ENCODE assay signal across 1 cellular context in genomic region chr19:6476155-6476895, GRCh38.
TF ChIP-seq lines count a peak whose summit lies in the region.

No MANE protein-coding gene starts in this region.

TF ChIP-seq in HepG2, 621 proteins besides CTCF, POLR2A, EP300 and RAD21 (continued from another document and continues in another):
- TF ChIP-seq ZNF768 (CRISPR knock-in tag; IDR thresholded peaks at IDR 0.05) (no peak), PLRG1 (conservative IDR thresholded peaks at IDR 0.05) (no peak), SP4 (CRISPR knock-in tag; IDR thresholded peaks at IDR 0.05) (peak; percentile 88), ZSCAN21 (CRISPR knock-in tag; IDR thresholded peaks at IDR 0.05; ENCODE audit: borderline replicate concordance) (no peak), PAF1 (CRISPR knock-in tag; IDR thresholded peaks at IDR 0.05) (no peak), ELF1 (CRISPR knock-in tag; IDR thresholded peaks at IDR 0.05) (peak; percentile 39; the same call in 1 of the 2 replicates), BCL6 (CRISPR knock-in tag; IDR thresholded peaks at IDR 0.05) (no peak), CREM (IDR thresholded peaks at IDR 0.05) (peak; percentile 69), CREM (CRISPR knock-in tag; IDR thresholded peaks at IDR 0.05) (no peak), ZFY (CRISPR knock-in tag; IDR thresholded peaks at IDR 0.05) (no peak), MXD4 (CRISPR knock-in tag; IDR thresholded peaks at IDR 0.05) (no peak), ZNF550 (CRISPR knock-in tag; IDR thresholded peaks at IDR 0.05; ENCODE audit: borderline replicate concordance) (no peak), ZNF317 (CRISPR knock-in tag; IDR thresholded peaks at IDR 0.05) (no peak), ZKSCAN1 (IDR thresholded peaks at IDR 0.05; ENCODE audit: low read length) (no peak), POLR2AphosphoS5 (IDR thresholded peaks at IDR 0.05; ENCODE audit: low read depth, low read length) (peak; percentile 36), KAT8 (CRISPR knock-in tag; IDR thresholded peaks at IDR 0.05) (peak; percentile 43), DDIT3 (CRISPR knock-in tag; IDR thresholded peaks at IDR 0.05) (no peak), DRAP1 (CRISPR knock-in tag; IDR thresholded peaks at IDR 0.05) (peak; percentile 84), ZNF558 (CRISPR knock-in tag; IDR thresholded peaks at IDR 0.05; ENCODE audit: borderline replicate concordance) (no peak), ETV6 (CRISPR knock-in tag; conservative IDR thresholded peaks at IDR 0.05) (no peak), PITX1 (CRISPR knock-in tag; IDR thresholded peaks at IDR 0.05) (no peak), MYNN (CRISPR knock-in tag; IDR thresholded peaks at IDR 0.05; ENCODE audit: low read depth) (0 out of 2 replicates have a peak, but pooled peaks have one; percentile 42), ZNF460 (CRISPR knock-in tag; IDR thresholded peaks at IDR 0.05; ENCODE audit: borderline replicate concordance) (no peak), THAP11 (CRISPR knock-in tag; IDR thresholded peaks at IDR 0.05) (0 out of 2 replicates have a peak, but pooled peaks have one; percentile 25), GPBP1L1 (CRISPR knock-in tag; IDR thresholded peaks at IDR 0.05) (no peak), HOMEZ (CRISPR knock-in tag; IDR thresholded peaks at IDR 0.05; ENCODE audit: low read depth) (0 out of 2 replicates have a peak, but pooled peaks have one; percentile 14), TMF1 (CRISPR knock-in tag; IDR thresholded peaks at IDR 0.05; ENCODE audit: low read depth) (no peak), MXI1 (IDR thresholded peaks at IDR 0.05; ENCODE audit: borderline replicate concordance, low read depth, low read length) (0 out of 3 replicates have a peak, but pooled peaks have one; percentile 11), ZNF329 (CRISPR knock-in tag; IDR thresholded peaks at IDR 0.05; ENCODE audit: low read depth) (no peak), ASH2L (IDR thresholded peaks at IDR 0.05; ENCODE audit: insufficient read length, low read depth, low read length) (peak; percentile 23), TCF12 (IDR thresholded peaks at IDR 0.05) (no peak), TCF12 (CRISPR knock-in tag; IDR thresholded peaks at IDR 0.05) (no peak), ZNF580 (CRISPR knock-in tag; IDR thresholded peaks at IDR 0.05; ENCODE audit: borderline replicate concordance, low read depth) (no peak), ZNF10 (CRISPR knock-in tag; IDR thresholded peaks at IDR 0.05; ENCODE audit: borderline replicate concordance, low read depth) (no peak), ZNF180 (CRISPR knock-in tag; IDR thresholded peaks at IDR 0.05; ENCODE audit: borderline replicate concordance, low read depth) (no peak), NCOR1 (IDR thresholded peaks at IDR 0.05; ENCODE audit: borderline replicate concordance, low read length) (peak; percentile 47; the same call in 1 of the 2 replicates), CCAR2 (optimal IDR thresholded peaks at IDR 0.05; ENCODE audit: low read depth, low read length) (no peak), SIN3B (IDR thresholded peaks at IDR 0.05; ENCODE audit: low read length) (no peak), ZMYM4 (CRISPR knock-in tag; IDR thresholded peaks at IDR 0.05) (0 out of 2 replicates have a peak, but pooled peaks have one; percentile 32), SCMH1 (CRISPR knock-in tag; IDR thresholded peaks at IDR 0.05; ENCODE audit: borderline replicate concordance) (no peak), GABPB1 (CRISPR knock-in tag; IDR thresholded peaks at IDR 0.05) (peak; percentile 40; the same call in 1 of the 2 replicates), GATAD1 (CRISPR knock-in tag; IDR thresholded peaks at IDR 0.05) (no peak), MTA1 (CRISPR knock-in tag; IDR thresholded peaks at IDR 0.05; ENCODE audit: borderline replicate concordance) (no peak), ZFP91 (CRISPR knock-in tag; IDR thresholded peaks at IDR 0.05; ENCODE audit: borderline replicate concordance) (peak; percentile 19; the same call in 1 of the 2 replicates), ETV5 (CRISPR knock-in tag; IDR thresholded peaks at IDR 0.05; ENCODE audit: borderline replicate concordance) (no peak), ZNF687 (CRISPR knock-in tag; IDR thresholded peaks at IDR 0.05) (peak; percentile 58; the same call in 1 of the 2 replicates), MED13 (CRISPR knock-in tag; IDR thresholded peaks at IDR 0.05) (no peak), RAD51 (IDR thresholded peaks at IDR 0.05; ENCODE audit: borderline replicate concordance) (no peak), TRAFD1 (CRISPR knock-in tag; IDR thresholded peaks at IDR 0.05; ENCODE audit: borderline replicate concordance) (no peak), TRIM24 (CRISPR knock-in tag; IDR thresholded peaks at IDR 0.05) (no peak), ZNF672 (CRISPR knock-in tag; IDR thresholded peaks at IDR 0.05) (no peak), ZNF556 (CRISPR knock-in tag; IDR thresholded peaks at IDR 0.05; ENCODE audit: borderline replicate concordance) (no peak), ZNF780A (CRISPR knock-in tag; IDR thresholded peaks at IDR 0.05) (no peak), NR2C2 (CRISPR knock-in tag; IDR thresholded peaks at IDR 0.05; ENCODE audit: borderline replicate concordance) (no peak), YEATS4 (CRISPR knock-in tag; IDR thresholded peaks at IDR 0.05; ENCODE audit: borderline replicate concordance) (no peak), FOXO1 (CRISPR knock-in tag; IDR thresholded peaks at IDR 0.05) (no peak), ZBTB3 (CRISPR knock-in tag; IDR thresholded peaks at IDR 0.05; ENCODE audit: borderline replicate concordance, low read depth) (no peak), REXO4 (CRISPR knock-in tag; IDR thresholded peaks at IDR 0.05; ENCODE audit: borderline replicate concordance) (no peak), PCBP2 (optimal IDR thresholded peaks at IDR 0.05; ENCODE audit: low read depth, low read length, poor library complexity, severe bottlenecking) (no peak), ZNF12 (CRISPR knock-in tag; IDR thresholded peaks at IDR 0.05) (no peak), NR2F6 (IDR thresholded peaks at IDR 0.05) (no peak), NR2F6 (CRISPR knock-in tag; IDR thresholded peaks at IDR 0.05) (no peak), HNRNPLL (IDR thresholded peaks at IDR 0.05; ENCODE audit: low read depth, low read length, poor library complexity, severe bottlenecking) (peak; percentile 35), ZNF18 (CRISPR knock-in tag; IDR thresholded peaks at IDR 0.05; ENCODE audit: insufficient replicate concordance) (no peak), SAP130 (CRISPR knock-in tag; IDR thresholded peaks at IDR 0.05; ENCODE audit: low read depth) (no peak; the same call in 1 of the 2 replicates)
